ENCODE assay signal across 15 cellular contexts in genomic region chr17:78019976-78020716, GRCh38.
DNase-seq lines count a peak whose midpoint lies in the region; ATAC-seq lines count a peak whose summit lies in the region.
"Had no signal": no experiment of that assay in that cellular context is flagged by ENCODE, and none has a peak within 500 bp of the region (broad histone marks: within the 10 kb centered on the region; RNA-seq: fewer than 3 reads in every experiment).

No MANE protein-coding gene starts in this region.

- peak; percentile 63 for ATAC-seq in GM18498 (IDR thresholded peaks at IDR 0.05; ENCODE audit: unreplicated experiment)
- ATAC-seq in GM19452 (IDR thresholded peaks at IDR 0.05; ENCODE audit: unreplicated experiment), result peak; percentile 72
- peak; percentile 37 for ATAC-seq in left lobe of liver
- no peak for ATAC-seq in GM18519 (IDR thresholded peaks at IDR 0.05; ENCODE audit: low FRiP score, unreplicated experiment)
- ATAC-seq in aorta (ENCODE audit: low FRiP score), result no peak

- no peaks in the 10 kb centered on the region for H3K27me3 ChIP-seq in aorta (ENCODE audit: control insufficient read depth in 1 of 2, insufficient read depth in 2 of 2, low read length in 1 of 2)
- H3K27me3 ChIP-seq: sigmoid colon, tibial artery had no signal

- no peak overlapping the region for H3K4me3 ChIP-seq in aorta (ENCODE audit: low read length in 2 of 2)
- H3K4me3 ChIP-seq: sigmoid colon, SK-N-MC, tibial artery had no signal

- H3K4me1 ChIP-seq in aorta (ENCODE audit: control insufficient read depth in 1 of 2, insufficient read depth in 2 of 2, low read length in 2 of 2), result no peaks in the 10 kb centered on the region
- H3K4me1 ChIP-seq: Caco-2 had no signal

- DNase-seq in left lobe of liver (ENCODE audit: low spot score) (no peak), aorta (no peak), NCI-H1417 (lab: John Stamatoyannopoulos, UW) (no peak)
- DNase-seq: Caco-2; effector CD8-positive, alpha-beta T cell; NCI-H1436; nephron progenitor cell; NK-92 treated with Interleukin-12 subunit alpha and Interleukin-12 subunit beta, amount 100 ng/mL, for 24 hours; sigmoid colon; tibial artery had no signal

- no peaks in the 10 kb centered on the region for H3K9me3 ChIP-seq in KOPT-K1 (ENCODE audit: insufficient read depth, low read length, poor library complexity, severe bottlenecking)
- no peaks in the 10 kb centered on the region for H3K9me3 ChIP-seq in aorta (ENCODE audit: control insufficient read depth, low read length)
- H3K9me3 ChIP-seq: Caco-2, sigmoid colon, tibial artery had no signal

- 95% methylated on average over 6 of the region's 6 CpGs for WGBS in aorta, 2 donors

- H3K27ac ChIP-seq in KOPT-K1 (ENCODE audit: low read depth, low read length, poor library complexity, severe bottlenecking) (peak overlapping the region; percentile 7), aorta (ENCODE audit: low read depth in 1 of 2, low read length in 2 of 2) (no peak overlapping the region)
- H3K27ac ChIP-seq: sigmoid colon, SK-N-MC, tibial artery had no signal

- H3K36me3 ChIP-seq in KOPT-K1 (ENCODE audit: insufficient read depth, low read length) (peaks cover 69% of the 10 kb centered on the region), aorta (ENCODE audit: control insufficient read depth in 1 of 2, insufficient read depth in 2 of 2, low read length in 1 of 2) (peaks cover 0 to 2% of the 10 kb centered on the region in 2 donors)
- H3K36me3 ChIP-seq: sigmoid colon had no signal

- intact Hi-C loops in aorta (cut with DNase I), result loop anchor here (1.0 to 10.0 kb wide), 5 partner anchors 21 to 185 kb away; no protein-coding TSS in a partner anchor

Comparison
In these comparisons a context has a peak if more than half of its experiments do, and no peak if none do; other contexts are left out.
1. ATAC-seq: peak in GM18498 (single experiment), GM19452 (single experiment) and left lobe of liver (single experiment); none in GM18519 (single experiment) and aorta (single experiment).